17 cellular contexts compared by ENCODE assay signal in the genomic region with DNA sequence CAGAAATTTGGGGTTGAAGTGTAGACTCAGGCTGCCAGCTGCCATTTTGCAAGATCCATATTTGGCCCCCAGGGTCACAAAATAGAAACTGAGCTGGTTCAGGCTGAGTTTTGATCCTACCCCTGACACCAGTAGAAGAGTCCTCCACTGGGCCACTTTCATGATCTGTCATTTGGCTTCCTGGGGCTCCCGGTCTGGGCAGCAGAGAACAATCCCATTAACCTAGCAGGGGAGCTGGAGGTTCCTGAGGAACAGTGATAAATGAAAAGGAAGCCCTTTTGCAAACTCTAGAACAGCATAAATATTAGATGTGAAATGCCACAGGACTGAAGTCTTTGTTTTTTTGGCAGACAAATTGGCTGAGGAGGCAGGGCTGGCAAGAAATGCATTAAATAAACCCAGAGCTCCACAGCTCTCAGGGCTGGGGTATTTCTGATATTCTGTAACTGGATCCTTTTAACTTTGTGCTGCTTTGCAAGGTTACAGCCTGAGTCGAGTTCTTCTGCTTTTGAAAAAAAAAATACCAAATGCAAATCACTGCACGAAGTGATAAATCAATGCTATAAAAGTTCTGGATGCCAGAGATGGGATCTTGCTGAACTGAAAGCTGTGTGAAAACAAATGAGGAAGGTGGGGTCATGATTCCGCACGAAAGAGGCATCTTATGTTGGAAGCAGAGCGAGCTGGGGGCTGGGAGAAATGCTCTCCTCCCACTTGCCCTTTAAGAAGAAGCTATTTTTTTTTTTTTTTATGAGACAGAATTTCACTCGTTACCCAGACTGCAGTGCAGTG.
DNase-seq lines count a peak whose midpoint lies in the region; ATAC-seq and TF ChIP-seq lines count a peak whose summit lies in the region.
"Had no signal": no experiment of that assay in that cellular context is flagged by ENCODE, and none has a peak within 500 bp of the region (broad histone marks: within the 10 kb centered on the region; RNA-seq: fewer than 3 reads in every experiment).

No MANE protein-coding gene starts in this region.

- H3K27ac ChIP-seq in GM23338 (ENCODE audit: low read depth) = no peak overlapping the region

- intact Hi-C loops in activated T-helper 2 cell treated with anti-CD3 and anti-CD28 coated beads, Interferon-gamma antibody, Interleukin-2, Interleukin-4, amounts not matched to agents 10 μg/mL and 5 μg/mL and 100 μg/mL, durations not matched to agents 14 hours and 24 hours and 36 hours (cut with micrococcal nuclease) = no loop called here

- POLR2A ChIA-PET in AG04449 (lab: Yijun Ruan, JAX) = no interaction called here

- H2AFZ ChIP-seq in GM23338 = no peak overlapping the region

- H3K4me3 ChIP-seq in AG04449 (ENCODE audit: low read depth, low read length) (no peak overlapping the region), GM23338 (no peak overlapping the region)

- H3K4me1 Mint-ChIP-seq in neural crest cell (peaks cover 36% of the 10 kb centered on the region), GM23338 (peaks cover 6% of the 10 kb centered on the region; the same call in 2 of the 3 replicates)
- H3K4me1 Mint-ChIP-seq in activated T-helper 2 cell treated with anti-CD3 and anti-CD28 coated beads, Interferon-gamma antibody, Interleukin-2, Interleukin-4, amounts not matched to agents 10 μg/mL and 5 μg/mL and 100 μg/mL, durations not matched to agents 14 hours and 24 hours and 36 hours (ENCODE audit: low read depth) = peaks cover 12% of the 10 kb centered on the region

- no peaks in the 10 kb centered on the region for H3K79me2 ChIP-seq in GM23338 (replicated peaks; ENCODE audit: insufficient read depth)

- H3K27ac Mint-ChIP-seq in neural crest cell (ENCODE audit: unreplicated experiment) (no peak overlapping the region), GM23338 (no peak overlapping the region)
- H3K27ac Mint-ChIP-seq in activated T-helper 2 cell treated with anti-CD3 and anti-CD28 coated beads, Interferon-gamma antibody, Interleukin-2, Interleukin-4, amounts not matched to agents 10 μg/mL and 5 μg/mL and 100 μg/mL, durations not matched to agents 14 hours and 24 hours and 36 hours = no peak overlapping the region
- H3K27ac Mint-ChIP-seq: activated B cell treated with CpG ODN at 0.5 μM for 24 hours; natural killer cell treated with Interleukin-12 subunit alpha and Interleukin-12 subunit beta and Interleukin-15 and Interleukin-18, amount 100 ng/mL, for 72 hours had no signal

- H3F3A ChIP-seq in GM23338 (replicated peaks; ENCODE audit: low read depth) = 0 out of 2 replicates have a peak, but pooled peaks cover 3% of the 10 kb centered on the region

- DNase-seq in AG04449 (ENCODE audit: low read depth, low spot score) (peak; percentile 73), NCI-H446 (lab: John Stamatoyannopoulos, UW) (peak; percentile 40 to 54), fibroblast of gingiva (ENCODE audit: low read depth) (peak; percentile 13), neural crest cell (ENCODE audit: low read depth, low spot score) (no peak), GM23338 (ENCODE audit: low spot score) (no peak), DMS79 (lab: John Stamatoyannopoulos, UW) (no peak)
- DNase-seq in activated T-helper 2 cell treated with anti-CD3 and anti-CD28 coated beads, Interferon-gamma antibody, Interleukin-2, Interleukin-4, amounts not matched to agents 10 μg/mL and 5 μg/mL and 100 μg/mL, durations not matched to agents 14 hours and 24 hours and 36 hours (ENCODE audit: low spot score) = no peak
- DNase-seq: ACHN; activated B cell treated with CpG ODN at 0.5 μM for 24 hours; activated naive CD4-positive, alpha-beta T cell treated with Interleukin-2 at 50 U/mL for 16 hours; DMS 273 treated with DMSO at 0.1 percent for 48 hours; left colon; MM.1S; OCI-M1; stimulated activated naive CD4-positive, alpha-beta T cell treated with Interleukin-2 at 50 U/mL for 16 hours had no signal

- H3K9me2 ChIP-seq in GM23338 (ENCODE audit: insufficient read depth) = no peaks in the 10 kb centered on the region

- CTCF ChIA-PET in AG04449 (lab: Yijun Ruan, JAX) = interaction anchor here (0.7 to 1.9 kb wide), 8 partner anchors 9 to 900 kb away, joined by 3 to 19 read pairs (median 3); no protein-coding TSS in a partner anchor

- no peak for TF ChIP-seq CTCF in AG04449 (IDR thresholded peaks at IDR 0.05; ENCODE audit: insufficient read depth, low read length, missing control alignments)
- no peak for TF ChIP-seq CTCF in neural crest cell (conservative IDR thresholded peaks at IDR 0.05)
- no peak for TF ChIP-seq CTCF in GM23338 (conservative IDR thresholded peaks at IDR 0.05; ENCODE audit: low read depth in 2 of 2)

- H3K27me3 ChIP-seq in GM23338 (ENCODE audit: insufficient read depth) = no peaks in the 10 kb centered on the region

- no peaks in the 10 kb centered on the region for H4K20me1 ChIP-seq in GM23338 (replicated peaks; ENCODE audit: insufficient read depth)

- H3K27me3 Mint-ChIP-seq in neural crest cell (ENCODE audit: low read depth) (no peaks in the 10 kb centered on the region), GM23338 (ENCODE audit: insufficient read depth, low read depth, poor library complexity) (peaks cover 5% of the 10 kb centered on the region)
- H3K27me3 Mint-ChIP-seq in activated T-helper 2 cell treated with anti-CD3 and anti-CD28 coated beads, Interferon-gamma antibody, Interleukin-2, Interleukin-4, amounts not matched to agents 10 μg/mL and 5 μg/mL and 100 μg/mL, durations not matched to agents 14 hours and 24 hours and 36 hours (ENCODE audit: low read depth) = peaks cover 3% of the 10 kb centered on the region
- H3K27me3 Mint-ChIP-seq: activated B cell treated with CpG ODN at 0.5 μM for 24 hours had no signal

- H3K4me3 Mint-ChIP-seq in neural crest cell = peak overlapping the region; percentile 13
- H3K4me3 Mint-ChIP-seq in GM23338 = no peak overlapping the region
- no peak overlapping the region for H3K4me3 Mint-ChIP-seq in activated T-helper 2 cell treated with anti-CD3 and anti-CD28 coated beads, Interferon-gamma antibody, Interleukin-2, Interleukin-4, amounts not matched to agents 10 μg/mL and 5 μg/mL and 100 μg/mL, durations not matched to agents 14 hours and 24 hours and 36 hours (ENCODE audit: low read depth)
- H3K4me3 Mint-ChIP-seq: activated B cell treated with CpG ODN at 0.5 μM for 24 hours; natural killer cell treated with Interleukin-12 subunit alpha and Interleukin-12 subunit beta and Interleukin-15 and Interleukin-18, amount 100 ng/mL, for 72 hours had no signal

- no peak overlapping the region for H3K4me2 ChIP-seq in GM23338

- no peaks in the 10 kb centered on the region for H3K9me3 Mint-ChIP-seq in neural crest cell
- H3K9me3 Mint-ChIP-seq in GM23338 = peaks cover 7% of the 10 kb centered on the region
- H3K9me3 Mint-ChIP-seq in activated T-helper 2 cell treated with anti-CD3 and anti-CD28 coated beads, Interferon-gamma antibody, Interleukin-2, Interleukin-4, amounts not matched to agents 10 μg/mL and 5 μg/mL and 100 μg/mL, durations not matched to agents 14 hours and 24 hours and 36 hours = no peaks in the 10 kb centered on the region
- H3K9me3 Mint-ChIP-seq: activated B cell treated with CpG ODN at 0.5 μM for 24 hours; natural killer cell treated with Interleukin-12 subunit alpha and Interleukin-12 subunit beta and Interleukin-15 and Interleukin-18, amount 100 ng/mL, for 72 hours had no signal

- H3K36me3 Mint-ChIP-seq in neural crest cell (ENCODE audit: low read depth) = peaks cover 2% of the 10 kb centered on the region
- H3K36me3 Mint-ChIP-seq in GM23338 (ENCODE audit: low read depth) = peaks cover 9% of the 10 kb centered on the region; the same call in 2 of the 3 replicates
- H3K36me3 Mint-ChIP-seq in activated T-helper 2 cell treated with anti-CD3 and anti-CD28 coated beads, Interferon-gamma antibody, Interleukin-2, Interleukin-4, amounts not matched to agents 10 μg/mL and 5 μg/mL and 100 μg/mL, durations not matched to agents 14 hours and 24 hours and 36 hours (ENCODE audit: low read depth) = no peaks in the 10 kb centered on the region
- H3K36me3 Mint-ChIP-seq: natural killer cell treated with Interleukin-12 subunit alpha and Interleukin-12 subunit beta and Interleukin-15 and Interleukin-18, amount 100 ng/mL, for 72 hours had no signal

- H3K4me1 ChIP-seq in GM23338 (ENCODE audit: insufficient read depth) = no peaks in the 10 kb centered on the region; the same call in 1 of the 2 replicates

- ATAC-seq in GM23338 = no peak; the same call in 2 of the 3 replicates
- ATAC-seq in HG03460 (IDR thresholded peaks at IDR 0.05; ENCODE audit: unreplicated experiment) = no peak
- ATAC-seq: left colon; natural killer cell treated with Interleukin-12 subunit alpha and Interleukin-12 subunit beta and Interleukin-15 and Interleukin-18, amount 100 ng/mL, for 72 hours had no signal

- H3K36me3 ChIP-seq in GM23338 (ENCODE audit: insufficient read depth) = no peaks in the 10 kb centered on the region

TF ChIP-seq in GM23338, 12 proteins besides CTCF, POLR2A, EP300 and RAD21 (continues in another document):
- no peak for TF ChIP-seq NANOG (IDR thresholded peaks at IDR 0.05; ENCODE audit: borderline replicate concordance)
- no peak for TF ChIP-seq CREB1 (CRISPR knock-in tag; IDR thresholded peaks at IDR 0.05; ENCODE audit: low read depth)

Comparison
In these comparisons a context has a peak if more than half of its experiments do, and no peak if none do; other contexts are left out.
1. DNase-seq: peak in AG04449 (single experiment), NCI-H446 (2 of 2) and fibroblast of gingiva (single experiment); none in neural crest cell (single experiment), GM23338 (single experiment), DMS79 (single experiment) and activated T-helper 2 cell treated with anti-CD3 and anti-CD28 coated beads, Interferon-gamma antibody, Interleukin-2, Interleukin-4, amounts not matched to agents 10 μg/mL and 5 μg/mL and 100 μg/mL, durations not matched to agents 14 hours and 24 hours and 36 hours (single experiment).